In the genomic region with DNA sequence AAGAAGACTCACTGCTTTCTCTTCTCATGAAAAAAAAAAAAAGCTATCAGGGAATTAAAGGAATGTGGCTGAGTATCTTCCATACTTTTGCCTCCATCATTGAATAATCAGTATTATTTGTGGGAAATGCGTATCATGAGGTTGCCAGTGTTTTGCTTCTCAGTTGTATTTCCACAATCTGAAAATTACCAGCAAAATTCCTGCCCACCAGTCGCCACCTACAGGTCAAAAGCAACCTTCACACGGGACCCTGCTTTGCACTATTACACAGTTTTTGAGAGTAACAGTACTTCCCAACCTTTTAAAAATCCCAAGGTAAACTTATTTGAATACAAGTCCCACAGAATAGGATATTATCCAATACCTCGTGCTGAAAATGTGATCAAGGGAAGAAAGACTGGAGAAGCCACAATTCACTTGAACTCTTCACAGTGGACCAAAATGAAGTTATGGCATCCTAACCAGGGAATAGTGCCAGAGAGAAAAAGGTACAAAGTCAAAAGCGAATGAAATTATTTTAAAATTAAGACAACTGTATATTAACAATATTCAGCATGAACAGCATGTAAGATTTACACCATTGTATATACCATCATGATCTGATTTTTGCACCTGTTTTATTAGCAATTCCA, we compare ENCODE assay signal across 8 cellular contexts. TPM values are rescaled to one million over a fixed set of nuclear protein-coding genes. Genes with fewer than 3 reads are reported as not detected.
DNase-seq lines count a peak whose midpoint lies in the region; ATAC-seq and TF ChIP-seq lines count a peak whose summit lies in the region.

No MANE protein-coding gene starts in this region.

- H3K4me2 ChIP-seq in hepatocyte: no peak overlapping the region

- no peak for TF ChIP-seq POLR2A in heart left ventricle (IDR thresholded peaks at IDR 0.05)

- no peak overlapping the region for H3K4me3 Mint-ChIP-seq in type B pancreatic cell

- no peak overlapping the region for H2AFZ ChIP-seq in hepatocyte

- H3K4me1 Mint-ChIP-seq in type B pancreatic cell (ENCODE audit: unreplicated experiment): no peaks in the 10 kb centered on the region

- H3K4me1 ChIP-seq in heart left ventricle (no peaks in the 10 kb centered on the region), hepatocyte (ENCODE audit: insufficient read depth) (no peaks in the 10 kb centered on the region)

- H3K9me2 ChIP-seq in hepatocyte (replicated peaks; ENCODE audit: insufficient read depth): no peaks in the 10 kb centered on the region

- WGBS in heart left ventricle, 4 donors: 10 to 18% (median 15%) methylated on average over 5 of the region's 5 CpGs
- 30% methylated on average over 5 of the region's 5 CpGs for WGBS in hepatocyte (ENCODE audit: low lambda C conversion rate, missing lambda C conversion rate)

- ATAC-seq in heart left ventricle (peak in 1 of 4 donors; percentile 54), left ventricle myocardium superior (no peak), GM19467 (IDR thresholded peaks at IDR 0.05; ENCODE audit: unreplicated experiment) (no peak), GM18502 (IDR thresholded peaks at IDR 0.05; ENCODE audit: poor library complexity, unreplicated experiment) (no peak)

- H3K79me2 ChIP-seq in hepatocyte: no peaks in the 10 kb centered on the region

- H4K20me1 ChIP-seq in hepatocyte (ENCODE audit: insufficient read depth, poor library complexity, severe bottlenecking): no peaks in the 10 kb centered on the region

- no peaks in the 10 kb centered on the region for H3K36me3 ChIP-seq in heart left ventricle
- H3K36me3 ChIP-seq in hepatocyte (replicated peaks; ENCODE audit: insufficient read depth, low read depth): no peaks in the 10 kb centered on the region

- peaks cover 0 to 27% (median 0%) of the 10 kb centered on the region in 9 donors for H3K27me3 ChIP-seq in heart left ventricle
- H3K27me3 ChIP-seq in hepatocyte: no peaks in the 10 kb centered on the region

- no peak overlapping the region for H3K27ac Mint-ChIP-seq in type B pancreatic cell

- in situ Hi-C loops in KBM-7 (cut with MboI; ENCODE audit: low pct_unique_long_range_greater_than_20kb, low sequenced_read_pairs): no loop called here

- peak; percentile 39 to 64 (median 54) for TF ChIP-seq CTCF in heart left ventricle (IDR thresholded peaks at IDR 0.05)
- peak; percentile 55 for TF ChIP-seq CTCF in hepatocyte (IDR thresholded peaks at IDR 0.05; ENCODE audit: poor library complexity)
- peak; percentile 78 for TF ChIP-seq CTCF in type B pancreatic cell (conservative IDR thresholded peaks at IDR 0.05)

- H3K4me3 ChIP-seq in heart left ventricle (no peak overlapping the region), hepatocyte (no peak overlapping the region)

- H3K27me3 Mint-ChIP-seq in type B pancreatic cell: no peaks in the 10 kb centered on the region

- no peaks in the 10 kb centered on the region for H3K9me3 Mint-ChIP-seq in type B pancreatic cell

- intact Hi-C loops in heart left ventricle (cut with DNase I): loop anchor here in 2 of 10 donors (5.0 kb wide), 1 partner anchor 149 kb away; no protein-coding TSS in a partner anchor
- intact Hi-C loops in left ventricle myocardium superior (cut with micrococcal nuclease): no loop called here

- DNase-seq in heart left ventricle: no peak
- no peak for DNase-seq in left ventricle myocardium superior
- DNase-seq in KBM-7: peak; percentile 53
- DNase-seq in activated T-cell treated with anti-CD3 and anti-CD28 coated beads, Interleukin-2, amount 50 U/mL, for 48 hours: peak; percentile 22 to 33
- peak; percentile 43 for DNase-seq in hepatocyte (ENCODE audit: low spot score)
- no peak for DNase-seq in type B pancreatic cell (ENCODE audit: extremely low spot score, unreplicated experiment)

- H3K9me3 ChIP-seq in heart left ventricle: no peaks in the 10 kb centered on the region
- H3K9me3 ChIP-seq in hepatocyte (ENCODE audit: low read depth): no peaks in the 10 kb centered on the region

- H3K27ac ChIP-seq in heart left ventricle (no peak overlapping the region), hepatocyte (no peak overlapping the region)

- H3K36me3 Mint-ChIP-seq in type B pancreatic cell: no peaks in the 10 kb centered on the region

RNA-seq across cellular contexts. Expression of a gene that starts 30.4 kb away (rescaled TPM):
- total RNA-seq in heart left ventricle: 10 to 100 TPM; 12.6 to 28.6 (median 17.1) TPM
- 10 to 100 TPM; 18.9 to 28.0 TPM for polyA plus RNA-seq in heart left ventricle
- 16.5 TPM for total RNA-seq in left ventricle myocardium superior
- total RNA-seq in hepatocyte: 283 and 307 TPM in 2 replicates
- 152 and 163 TPM in 2 replicates for polyA plus RNA-seq in hepatocyte
- total RNA-seq in type B pancreatic cell (ENCODE audit: low replicate concordance): 97.0 and 206 TPM in 2 replicates

Comparison
In these comparisons a context has a peak if more than half of its experiments do, and no peak if none do; other contexts are left out.
1. DNase-seq: peak in KBM-7 (single experiment), activated T-cell treated with anti-CD3 and anti-CD28 coated beads, Interleukin-2, amount 50 U/mL, for 48 hours (2 of 2) and hepatocyte (single experiment); none in heart left ventricle (0 of 5), left ventricle myocardium superior (single experiment) and type B pancreatic cell (single experiment).
2. Peak in every context shown above with its lines, with median percentiles within 50 percentile points of each other: CTCF ChIP-seq.